Comparison of ENCODE assay signal across 8 cellular contexts in genomic region chr12:39619660-39620433, GRCh38. TPM values are rescaled to one million over a fixed set of nuclear protein-coding genes. Genes with fewer than 3 reads are reported as not detected.
DNase-seq lines count a peak whose midpoint lies in the region; ATAC-seq, FAIRE-seq and TF ChIP-seq lines count a peak whose summit lies in the region.

TSS of gene ABCD2 (minus strand) at chr12:39619803. CDS start at chr12:39619615, 188 bp downstream.

- intact Hi-C loops in natural killer cell (cut with micrococcal nuclease), result loop anchor here (1.0 to 2.0 kb wide), 3 partner anchors 10 to 247 kb away; partner anchors contain the start of gene KIF21A

- H3K27ac Mint-ChIP-seq in natural killer cell, result no peak within 1 kb of the TSS
- peak within 1 kb of the TSS in 1 of 2 donors; percentile 94 for H3K27ac Mint-ChIP-seq in stimulated activated naive CD8-positive, alpha-beta T cell treated with anti-CD3 and anti-CD28 coated beads, Interleukin-15, amount 100 ng/mL, for 72 hours

- peak within 1 kb of the TSS; percentile 66 for H3K4me3 ChIP-seq in HUES64 (ENCODE audit: low read length)
- H3K4me3 ChIP-seq in fibroblast of pulmonary artery (replicated peaks; ENCODE audit: low read depth, low read length), result peak within 1 kb of the TSS; percentile 64

- no peak within 1 kb of the TSS for H3K4me3 Mint-ChIP-seq in natural killer cell
- H3K4me3 Mint-ChIP-seq in stimulated activated naive CD8-positive, alpha-beta T cell treated with anti-CD3 and anti-CD28 coated beads, Interleukin-15, amount 100 ng/mL, for 72 hours, result no peak within 1 kb of the TSS

- H3K27me3 Mint-ChIP-seq in natural killer cell (ENCODE audit: low read depth in 2 of 2), result no peaks in the 10 kb centered on the region
- no peaks in the 10 kb centered on the region for H3K27me3 Mint-ChIP-seq in stimulated activated naive CD8-positive, alpha-beta T cell treated with anti-CD3 and anti-CD28 coated beads, Interleukin-15, amount 100 ng/mL, for 72 hours

- no peak within 1 kb of the TSS for H3K27ac ChIP-seq in HUES64 (ENCODE audit: low read depth, low read length)

- peaks cover 0 to 5% of the 10 kb centered on the region in 2 donors for H3K4me1 Mint-ChIP-seq in natural killer cell
- peaks cover 21% of the 10 kb centered on the region for H3K4me1 Mint-ChIP-seq in stimulated activated naive CD8-positive, alpha-beta T cell treated with anti-CD3 and anti-CD28 coated beads, Interleukin-15, amount 100 ng/mL, for 72 hours

- H3K27me3 ChIP-seq in HUES64 (ENCODE audit: insufficient read depth, low read length), result peaks cover 11% of the 10 kb centered on the region

- no peaks in the 10 kb centered on the region for H3K36me3 Mint-ChIP-seq in natural killer cell

- ATAC-seq in GM21526 (IDR thresholded peaks at IDR 0.05; ENCODE audit: low FRiP score, unreplicated experiment) (peak; percentile 74), natural killer cell (peak; percentile 89 to 93 (median 90))
- ATAC-seq in stimulated activated naive CD8-positive, alpha-beta T cell treated with anti-CD3 and anti-CD28 coated beads, Interleukin-15, amount 100 ng/mL, for 72 hours, result peak; percentile 82

- DNase-seq in DMS114 treated with DMSO at 0.1 percent for 48 hours (lab: John Stamatoyannopoulos, UW; ENCODE audit: unreplicated experiment) (peak; percentile 57), RCC 7860 (ENCODE audit: low spot score) (peak; percentile 38), activated T-helper 1 cell treated with Interleukin-2 at 50 U/mL for 16 hours (ENCODE audit: low read depth) (peak; percentile 52), fibroblast of pulmonary artery (ENCODE audit: low read depth) (peak; percentile 81), natural killer cell (peak; percentile 38)
- DNase-seq in stimulated activated naive CD8-positive, alpha-beta T cell treated with anti-CD3 and anti-CD28 coated beads, Interleukin-15, amount 100 ng/mL, for 72 hours, result peak; percentile 72 to 82

- 1% methylated on average over 20 of the region's 20 CpGs for WGBS in HUES64

- no peaks in the 10 kb centered on the region for H3K9me3 ChIP-seq in HUES64 (ENCODE audit: insufficient read depth, low read depth, low read length)

- H3K4me1 ChIP-seq in HUES64 (ENCODE audit: insufficient read depth, low read length), result peaks cover 5% of the 10 kb centered on the region; the same call in 1 of the 2 replicates

- TF ChIP-seq CTCF in fibroblast of pulmonary artery (IDR thresholded peaks at IDR 0.05; ENCODE audit: low read length, missing control alignments), result no peak
- no peak for TF ChIP-seq CTCF in natural killer cell (IDR thresholded peaks at IDR 0.05)

- no peaks in the 10 kb centered on the region for H3K9me3 Mint-ChIP-seq in natural killer cell
- H3K9me3 Mint-ChIP-seq in stimulated activated naive CD8-positive, alpha-beta T cell treated with anti-CD3 and anti-CD28 coated beads, Interleukin-15, amount 100 ng/mL, for 72 hours, result no peaks in the 10 kb centered on the region

- H3K36me3 ChIP-seq in HUES64 (ENCODE audit: insufficient read depth, low read length), result no peaks in the 10 kb centered on the region

- peak within 1 kb of the TSS; percentile 7; the same call in 1 of the 2 replicates for H3K9ac ChIP-seq in HUES64 (ENCODE audit: low read depth, low read length)

- FAIRE-seq in RCC 7860 (lab: Jason Lieb, UNC), result peak; percentile 72

RNA-seq across cellular contexts. Expression of gene ABCD2, which starts in this region (rescaled TPM):
- 0.05 TPM for polyA plus RNA-seq in HUES64 (2013, experiment 1 of 2)
- polyA plus RNA-seq in HUES64 (2013, experiment 2 of 2), result not detected
- 1 to 10 TPM in 1 of 3 donors, under 1 TPM in 2; 0.35 to 2.4 (median 0.75) TPM for total RNA-seq in natural killer cell
